ENCODE assay signal across 17 cellular contexts in genomic region chr9:120940573-120940972, GRCh38.
"Had no signal": no experiment of that assay in that cellular context is flagged by ENCODE, and none has a peak within 500 bp of the region (broad histone marks: within the 10 kb centered on the region; RNA-seq: fewer than 3 reads in every experiment).

No MANE protein-coding gene starts in this region.

- H3K36me3 ChIP-seq: heart right ventricle had no signal

- ATAC-seq: body of pancreas; right cardiac atrium; stimulated activated naive CD8-positive, alpha-beta T cell treated with anti-CD3 and anti-CD28 coated beads, Interleukin-15, amount 100 ng/mL, for 72 hours had no signal

- H3K9me3 ChIP-seq: body of pancreas, heart right ventricle, SK-N-SH had no signal

- H3K27ac ChIP-seq: body of pancreas had no signal

- H3K4me3 ChIP-seq: body of pancreas, heart right ventricle, lung, smooth muscle cell had no signal

- H3K9ac ChIP-seq: SK-N-SH had no signal

- H3K4me2 ChIP-seq: SK-N-SH, smooth muscle cell had no signal

- H3K27me3 ChIP-seq: body of pancreas, heart right ventricle had no signal

- DNase-seq: activated CD4-positive, alpha-beta memory T cell treated with anti-CD3 and anti-CD28 coated beads, Interleukin-2, amount 10 ng/mL, durations not matched to agents 7 days and 5 days; activated CD4-positive, alpha-beta T cell treated with anti-CD3 and anti-CD28 coated beads for 4 hours; activated gamma-delta T cell; activated T-cell treated with anti-CD3 and anti-CD28 coated beads, Interleukin-2, amount 50 U/mL, for 48 hours; amniotic stem cell; body of pancreas; central memory CD4-positive, alpha-beta T cell; cortex of kidney; effector CD4-positive, alpha-beta T cell; heart right ventricle; left cardiac atrium; midbrain; right cardiac atrium; SK-N-SH; stimulated activated naive CD8-positive, alpha-beta T cell treated with anti-CD3 and anti-CD28 coated beads, Interleukin-15, amount 100 ng/mL, for 72 hours had no signal
